In the genomic region with DNA sequence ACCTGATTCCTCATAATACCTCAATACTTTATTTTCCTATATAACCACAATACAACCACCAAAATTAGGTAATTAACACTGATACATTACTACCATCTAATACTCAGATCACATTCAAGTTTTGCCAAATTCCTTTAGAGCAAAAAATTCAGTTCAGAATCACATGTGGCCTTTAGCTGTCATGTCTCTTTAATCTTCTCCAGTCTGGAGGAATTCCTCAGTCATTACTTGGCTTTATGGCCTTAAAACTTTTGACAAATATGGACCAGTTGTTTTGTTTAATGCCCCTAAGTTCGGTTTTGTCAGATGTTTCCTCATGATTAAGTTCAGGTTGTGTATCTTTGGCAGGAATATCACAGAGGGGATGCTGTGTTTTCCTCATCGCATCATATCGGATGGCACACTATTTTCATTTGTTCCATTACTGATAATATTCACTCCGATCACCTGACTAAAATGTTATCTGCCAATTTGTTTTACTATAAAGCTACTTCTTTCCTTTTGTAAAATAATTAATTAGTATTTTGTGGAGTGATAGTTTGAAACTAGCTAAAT, we compare ENCODE assay signal across 19 cellular contexts. TPM values are rescaled to one million over a fixed set of nuclear protein-coding genes. Genes with fewer than 3 reads are reported as not detected.
A peak's percentile ranks its signal among the peaks of the same experiment; 100 is the strongest.
DNase-seq lines count a peak whose midpoint lies in the region; FAIRE-seq and TF ChIP-seq lines count a peak whose summit lies in the region.
"Had no signal": no experiment of that assay in that cellular context is flagged by ENCODE, and none has a peak within 500 bp of the region (broad histone marks: within the 10 kb centered on the region; RNA-seq: fewer than 3 reads in every experiment).

No MANE protein-coding gene starts in this region.

- TF ChIP-seq POLR2A in GM12891 (IDR thresholded peaks at IDR 0.05; ENCODE audit: low read depth, low read length), result no peak

- DNase-seq in AG10803 (ENCODE audit: low read depth), result peak; percentile 54
- no peak for DNase-seq in GM12891 (ENCODE audit: insufficient read length, low spot score)
- DNase-seq in LHCN-M2 (ENCODE audit: low read depth), result peak; percentile 5
- DNase-seq in fibroblast of peridontal ligament (ENCODE audit: extremely low read depth), result peak; percentile 9
- no peak for DNase-seq in islet precursor cell
- no peak for DNase-seq in HuH-7 (ENCODE audit: low spot score)
- no peak for DNase-seq in stimulated activated CD4-positive, alpha-beta T cell treated with anti-CD3 and anti-CD28 coated beads, Interleukin-4, amount 100 ng/mL, for 24 hours
- DNase-seq in NCI-H1417 treated with DMSO at 0.1 percent for 48 hours (lab: John Stamatoyannopoulos, UW), result no peak
- DNase-seq: AML-193; CD4-positive, alpha-beta T cell; DMS153; DMS79 treated with DMSO at 0.1 percent for 48 hours; GDM1; H7 had no signal

- no peak overlapping the region for H3K4me3 ChIP-seq in AG10803 (ENCODE audit: low read length)
- H3K4me3 ChIP-seq: BLaER1 treated with 17β-estradiol and CSF1 and Interleukin-3, amounts not matched to agents 10 nM and 100 nM; GM23338; K562 had no signal

- TF ChIP-seq CTCF in AG10803 (conservative IDR thresholded peaks at IDR 0.05; ENCODE audit: low read length), result no peak

- FAIRE-seq in GM12891 (lab: Jason Lieb, UNC), result peak; percentile 9
- FAIRE-seq: HepG2, HTR-8/SVneo, K562 had no signal

TF ChIP-seq in GM12891, 5 proteins besides CTCF, POLR2A, EP300 and RAD21:
- TF ChIP-seq POU2F2 (IDR thresholded peaks at IDR 0.05; ENCODE audit: low read depth, low read length), result no peak
- no peak for TF ChIP-seq TAF1 (IDR thresholded peaks at IDR 0.05; ENCODE audit: low read depth, low read length)
- no peak for TF ChIP-seq PAX5 (IDR thresholded peaks at IDR 0.05; ENCODE audit: insufficient read depth, low read length, severe bottlenecking)
- TF ChIP-seq POLR2AphosphoS5 (IDR thresholded peaks at IDR 0.05; ENCODE audit: low read depth, low read length), result no peak
- TF ChIP-seq SPI1 (IDR thresholded peaks at IDR 0.05; ENCODE audit: low read depth, low read length), result no peak

RNA-seq across cellular contexts. Expression of a gene that starts 51.2 kb away (rescaled TPM):
- 50.7 TPM for polyA plus RNA-seq in GM12891 (2012; ENCODE audit: low read depth, missing spikeins)
- total RNA-seq in LHCN-M2 (2014; rRNA removed), result 15.3 and 19.1 TPM in 2 replicates
- polyA plus RNA-seq in LHCN-M2 (2012), result 41.1 TPM

Comparison
In these comparisons a context has a peak if more than half of its experiments do, and no peak if none do; other contexts are left out.
1. DNase-seq: peak in AG10803 (single experiment), LHCN-M2 (single experiment) and fibroblast of peridontal ligament (single experiment); none in GM12891 (single experiment), islet precursor cell (single experiment), HuH-7 (single experiment), stimulated activated CD4-positive, alpha-beta T cell treated with anti-CD3 and anti-CD28 coated beads, Interleukin-4, amount 100 ng/mL, for 24 hours (single experiment) and NCI-H1417 treated with DMSO at 0.1 percent for 48 hours (single experiment).